9 cellular contexts compared by ENCODE assay signal in genomic region chr1:204564835-204565234, GRCh38. TPM values are rescaled to one million over a fixed set of nuclear protein-coding genes. Genes with fewer than 3 reads are reported as not detected.
DNase-seq lines count a peak whose midpoint lies in the region; ATAC-seq and TF ChIP-seq lines count a peak whose summit lies in the region.
"Had no signal": no experiment of that assay in that cellular context is flagged by ENCODE, and none has a peak within 500 bp of the region (broad histone marks: within the 10 kb centered on the region; RNA-seq: fewer than 3 reads in every experiment).

No MANE protein-coding gene starts in this region.

- peak overlapping the region; percentile 26; the same call in 1 of the 2 replicates for H3K27ac ChIP-seq in SJSA1
- H3K27ac ChIP-seq in left lung: no peak overlapping the region
- peak overlapping the region in 1 of 4 donors; percentile 37 for H3K27ac ChIP-seq in body of pancreas
- H3K27ac ChIP-seq: prostate gland had no signal

- intact Hi-C loops in left lung (cut with DNase I): loop anchor here in 1 of 2 donors (5.0 kb wide), 1 partner anchor 242 kb away; no protein-coding TSS in a partner anchor
- intact Hi-C loops in body of pancreas (cut with DNase I): no loop called here

- TF ChIP-seq POLR2A in body of pancreas (IDR thresholded peaks at IDR 0.05): no peak

- peak overlapping the region; percentile 14 to 43 for H3K4me3 Mint-ChIP-seq in activated T-cell treated with anti-CD3 and anti-CD28 coated beads, Interleukin-2, amount 50 U/mL, for 72 hours
- H3K4me3 Mint-ChIP-seq in stimulated activated naive CD8-positive, alpha-beta T cell treated with anti-CD3 and anti-CD28 coated beads, Interleukin-15, Interleukin-2, amounts not matched to agents 100 ng/mL and 50 ng/mL, for 24 hours: no peak overlapping the region

- peaks cover 7 to 16% of the 10 kb centered on the region in 2 donors for H3K36me3 Mint-ChIP-seq in activated T-cell treated with anti-CD3 and anti-CD28 coated beads, Interleukin-2, amount 50 U/mL, for 72 hours (ENCODE audit: insufficient read depth in 2 of 2)
- H3K36me3 Mint-ChIP-seq in stimulated activated naive CD8-positive, alpha-beta T cell treated with anti-CD3 and anti-CD28 coated beads, Interleukin-15, Interleukin-2, amounts not matched to agents 100 ng/mL and 50 ng/mL, for 24 hours (ENCODE audit: low read depth): peaks cover 41% of the 10 kb centered on the region

- peaks cover 62% of the 10 kb centered on the region for H3K4me1 Mint-ChIP-seq in activated T-cell treated with anti-CD3 and anti-CD28 coated beads, Interleukin-2, amount 50 U/mL, for 72 hours (ENCODE audit: low read depth)
- peaks cover 56% of the 10 kb centered on the region for H3K4me1 Mint-ChIP-seq in stimulated activated naive CD8-positive, alpha-beta T cell treated with anti-CD3 and anti-CD28 coated beads, Interleukin-15, Interleukin-2, amounts not matched to agents 100 ng/mL and 50 ng/mL, for 24 hours (ENCODE audit: low read depth)

- no peaks in the 10 kb centered on the region for H3K27me3 ChIP-seq in SJSA1 (replicated peaks)
- H3K27me3 ChIP-seq in left lung: no peaks in the 10 kb centered on the region
- no peaks in the 10 kb centered on the region for H3K27me3 ChIP-seq in body of pancreas

- H3K9me3 ChIP-seq in SJSA1 (replicated peaks) (no peaks in the 10 kb centered on the region), left lung (no peaks in the 10 kb centered on the region), body of pancreas (no peaks in the 10 kb centered on the region)
- H3K9me3 ChIP-seq: prostate gland had no signal

- H3K27ac Mint-ChIP-seq in activated T-cell treated with anti-CD3 and anti-CD28 coated beads, Interleukin-2, amount 50 U/mL, for 72 hours: peak overlapping the region; percentile 55
- H3K27ac Mint-ChIP-seq in stimulated activated naive CD8-positive, alpha-beta T cell treated with anti-CD3 and anti-CD28 coated beads, Interleukin-15, Interleukin-2, amounts not matched to agents 100 ng/mL and 50 ng/mL, for 24 hours: peak overlapping the region; percentile 24

- 37 to 39% methylated on average over 4 of the region's 4 CpGs for WGBS in body of pancreas, 2 donors

- H3K4me1 ChIP-seq in SJSA1 (replicated peaks) (peaks cover 16% of the 10 kb centered on the region), left lung (no peaks in the 10 kb centered on the region), body of pancreas (peaks cover 18% of the 10 kb centered on the region)
- H3K4me1 ChIP-seq: prostate gland had no signal

- peak; percentile 43 to 51 for ATAC-seq in activated T-cell treated with anti-CD3 and anti-CD28 coated beads, Interleukin-2, amount 50 U/mL, for 72 hours (replicated peaks in 1 of 2)
- peak; percentile 75 for ATAC-seq in HG02678 (IDR thresholded peaks at IDR 0.05; ENCODE audit: unreplicated experiment)
- no peak for ATAC-seq in left lung
- no peak for ATAC-seq in body of pancreas

- H3K36me3 ChIP-seq in SJSA1 (peaks cover 5% of the 10 kb centered on the region; the same call in 1 of the 2 replicates), left lung (peaks cover 0 to 46% of the 10 kb centered on the region in 2 donors), body of pancreas (replicated peaks in 1 of 2; ENCODE audit: insufficient read depth in 1 of 2, low read depth in 2 of 2) (no peaks in the 10 kb centered on the region)
- H3K36me3 ChIP-seq: prostate gland had no signal

- DNase-seq in activated T-cell treated with anti-CD3 and anti-CD28 coated beads, Interleukin-2, amount 50 U/mL, for 72 hours: peak; percentile 26 to 33
- DNase-seq in activated T-cell treated with anti-CD3 and anti-CD28 coated beads, Interleukin-2, amount 50 U/mL, for 48 hours: no peak
- DNase-seq in SJSA1 (ENCODE audit: low read depth in 1 of 2, low spot score in 2 of 2) (no peak), H4 (ENCODE audit: low spot score) (no peak), left lung (no peak), body of pancreas (no peak)

- H3K4me3 ChIP-seq in SJSA1 (no peak overlapping the region), left lung (no peak overlapping the region), body of pancreas (no peak overlapping the region)
- H3K4me3 ChIP-seq: prostate gland had no signal

- H3K9me3 Mint-ChIP-seq in activated T-cell treated with anti-CD3 and anti-CD28 coated beads, Interleukin-2, amount 50 U/mL, for 72 hours: no peaks in the 10 kb centered on the region
- no peaks in the 10 kb centered on the region for H3K9me3 Mint-ChIP-seq in stimulated activated naive CD8-positive, alpha-beta T cell treated with anti-CD3 and anti-CD28 coated beads, Interleukin-15, Interleukin-2, amounts not matched to agents 100 ng/mL and 50 ng/mL, for 24 hours

- TF ChIP-seq CTCF in left lung (IDR thresholded peaks at IDR 0.05): no peak
- TF ChIP-seq CTCF in body of pancreas (IDR thresholded peaks at IDR 0.05): no peak

- no peaks in the 10 kb centered on the region for H3K27me3 Mint-ChIP-seq in activated T-cell treated with anti-CD3 and anti-CD28 coated beads, Interleukin-2, amount 50 U/mL, for 72 hours (ENCODE audit: low read depth)
- H3K27me3 Mint-ChIP-seq in stimulated activated naive CD8-positive, alpha-beta T cell treated with anti-CD3 and anti-CD28 coated beads, Interleukin-15, Interleukin-2, amounts not matched to agents 100 ng/mL and 50 ng/mL, for 24 hours: no peaks in the 10 kb centered on the region

RNA-seq across cellular contexts. Expression of gene MDM4, which starts 48.6 kb away (rescaled TPM):
- 100 to 1,000 TPM; 147 to 153 TPM for total RNA-seq in activated T-cell treated with anti-CD3 and anti-CD28 coated beads, Interleukin-2, amount 50 U/mL, for 72 hours
- 13.2 and 21.4 TPM in 2 replicates for total RNA-seq in SJSA1 (2014; rRNA removed; shearing (Covaris generic))
- total RNA-seq in H4 (2014; rRNA removed; shearing (Covaris generic)): 3.6 and 5.9 TPM in 2 replicates
- total RNA-seq in left lung: 10 to 100 TPM; 46.7 to 82.1 TPM
- total RNA-seq in body of pancreas: 100 to 1,000 TPM in 1 of 2 donors, 10 to 100 TPM in 1; 72.9 to 125 TPM

Comparison
In these comparisons a context has a peak if more than half of its experiments do, and no peak if none do; other contexts are left out.
1. DNase-seq: peak in activated T-cell treated with anti-CD3 and anti-CD28 coated beads, Interleukin-2, amount 50 U/mL, for 72 hours (2 of 2); none in activated T-cell treated with anti-CD3 and anti-CD28 coated beads, Interleukin-2, amount 50 U/mL, for 48 hours (0 of 2), SJSA1 (0 of 2), H4 (single experiment), left lung (0 of 2) and body of pancreas (0 of 4).
2. ATAC-seq: peak in activated T-cell treated with anti-CD3 and anti-CD28 coated beads, Interleukin-2, amount 50 U/mL, for 72 hours (2 of 2) and HG02678 (single experiment); none in left lung (single experiment) and body of pancreas (single experiment).